In genomic region chr3:151203053-151203420, GRCh38 we compare ENCODE assay signal across 8 cellular contexts. TPM values are rescaled to one million over a fixed set of nuclear protein-coding genes. Genes with fewer than 3 reads are reported as not detected.
DNase-seq lines count a peak whose midpoint lies in the region; ATAC-seq and TF ChIP-seq lines count a peak whose summit lies in the region.

GPR171 (minus strand) TSS chr3:151203216; CDS start chr3:151199386, 3,830 bp downstream.

- H3K9me3 Mint-ChIP-seq in effector memory CD8-positive, alpha-beta T cell: no peaks in the 10 kb centered on the region

- peak within 1 kb of the TSS; percentile 74 to 89 for H3K4me3 Mint-ChIP-seq in effector memory CD8-positive, alpha-beta T cell

- peak; percentile 54 to 58 (median 56) for DNase-seq in effector memory CD8-positive, alpha-beta T cell
- DNase-seq in vagina (ENCODE audit: extremely low spot score in 2 of 2): no peak
- no peak for DNase-seq in kidney glomerular epithelial cell (lab: John Stamatoyannopoulos, UW)
- DNase-seq in islet precursor cell: no peak
- DNase-seq in 8988T: no peak

- H3K4me1 Mint-ChIP-seq in effector memory CD8-positive, alpha-beta T cell (ENCODE audit: low read depth in 2 of 2): peaks cover 33 to 57% of the 10 kb centered on the region in 2 donors

- intact Hi-C loops in T-helper 1 cell treated with Interleukin-12 subunit alpha and Interleukin-12 subunit beta and Interleukin-4 antibody, amounts not matched to agents 30 ng/mL and 1 ng/mL, for 36 hours (cut with micrococcal nuclease): loop anchor here (1.0 to 10.0 kb wide), 16 partner anchors 8 to 1978 kb away; partner anchors contain the start of genes CP, EIF2A, RAP2B and RNF13
- intact Hi-C loops in vagina (cut with DNase I): no loop called here

- 0 out of 22 replicates have a peak, but pooled peaks cover 0 to 3% (median 0%) of the 10 kb centered on the region in 11 experiments for H3K36me3 ChIP-seq in BLaER1 treated with 17β-estradiol and CSF1 and Interleukin-3, amounts not matched to agents 10 nM and 100 nM
- H3K36me3 ChIP-seq in vagina: no peaks in the 10 kb centered on the region

- no peaks in the 10 kb centered on the region for H3K27me3 ChIP-seq in BLaER1 treated with 17β-estradiol and CSF1 and Interleukin-3, amounts not matched to agents 10 nM and 100 nM
- H3K27me3 ChIP-seq in vagina: no peaks in the 10 kb centered on the region

- peak; percentile 94 for ATAC-seq in GM21619 (IDR thresholded peaks at IDR 0.05; ENCODE audit: unreplicated experiment)
- ATAC-seq in effector memory CD8-positive, alpha-beta T cell (replicated peaks): peak; percentile 91

- no peak within 1 kb of the TSS for H3K4me3 ChIP-seq in BLaER1 treated with 17β-estradiol and CSF1 and Interleukin-3, amounts not matched to agents 10 nM and 100 nM
- peak within 1 kb of the TSS in 1 of 2 donors; percentile 13 for H3K4me3 ChIP-seq in vagina

- peak within 1 kb of the TSS; percentile 96 to 97 for H3K27ac Mint-ChIP-seq in effector memory CD8-positive, alpha-beta T cell

- no peak within 1 kb of the TSS for H3K27ac ChIP-seq in BLaER1 treated with 17β-estradiol and CSF1 and Interleukin-3, amounts not matched to agents 10 nM and 100 nM
- peak within 1 kb of the TSS; percentile 16 for H3K27ac ChIP-seq in vagina

- no peak within 1 kb of the TSS for H3K9ac ChIP-seq in BLaER1 treated with 17β-estradiol and CSF1 and Interleukin-3, amounts not matched to agents 10 nM and 100 nM

- H3K4me2 ChIP-seq in BLaER1 treated with 17β-estradiol and CSF1 and Interleukin-3, amounts not matched to agents 10 nM and 100 nM: peak within 1 kb of the TSS in 9 of 11 experiments; percentile 18 to 51 (median 30); a peak in 13 of 22 replicates

- H3K36me3 Mint-ChIP-seq in effector memory CD8-positive, alpha-beta T cell (ENCODE audit: insufficient read depth): peaks cover 43% of the 10 kb centered on the region

- no peaks in the 10 kb centered on the region for H3K27me3 Mint-ChIP-seq in effector memory CD8-positive, alpha-beta T cell

- H3K9me3 ChIP-seq in BLaER1 treated with 17β-estradiol and CSF1 and Interleukin-3, amounts not matched to agents 10 nM and 100 nM (replicated peaks in 1 of 11): no peaks in the 10 kb centered on the region
- no peaks in the 10 kb centered on the region for H3K9me3 ChIP-seq in vagina

- H4K20me1 ChIP-seq in BLaER1 treated with 17β-estradiol and CSF1 and Interleukin-3, amounts not matched to agents 10 nM and 100 nM: no peaks in the 10 kb centered on the region

- no peak for TF ChIP-seq CTCF in vagina (IDR thresholded peaks at IDR 0.05)

- peaks cover 7 to 20% (median 11%) of the 10 kb centered on the region in 10 experiments; a peak in 17 of 20 replicates for H3K4me1 ChIP-seq in BLaER1 treated with 17β-estradiol and CSF1 and Interleukin-3, amounts not matched to agents 10 nM and 100 nM
- no peaks in the 10 kb centered on the region for H3K4me1 ChIP-seq in vagina

- TF ChIP-seq POLR2A in vagina (IDR thresholded peaks at IDR 0.05): no peak

RNA-seq across cellular contexts. Expression of gene GPR171, which starts in this region (rescaled TPM):
- 246 and 257 TPM in 2 replicates for total RNA-seq in T-helper 1 cell treated with Interleukin-12 subunit alpha and Interleukin-12 subunit beta and Interleukin-4 antibody, amounts not matched to agents 30 ng/mL and 1 ng/mL, for 36 hours
- 5.4 TPM for total RNA-seq in vagina

Comparison
In these comparisons a context has a peak if more than half of its experiments do, and no peak if none do; other contexts are left out.
1. RNA of gene GPR171 (total RNA-seq): 246 to 257 TPM in T-helper 1 cell treated with Interleukin-12 subunit alpha and Interleukin-12 subunit beta and Interleukin-4 antibody, amounts not matched to agents 30 ng/mL and 1 ng/mL, for 36 hours; 5.4 TPM in vagina (single experiment); every median in the first group is over 10 times any median in the second.
2. DNase-seq: peak in effector memory CD8-positive, alpha-beta T cell (3 of 3); none in vagina (0 of 2), kidney glomerular epithelial cell (single experiment), islet precursor cell (single experiment) and 8988T (single experiment).